Comparison of ENCODE assay signal across 26 cellular contexts in the genomic region with DNA sequence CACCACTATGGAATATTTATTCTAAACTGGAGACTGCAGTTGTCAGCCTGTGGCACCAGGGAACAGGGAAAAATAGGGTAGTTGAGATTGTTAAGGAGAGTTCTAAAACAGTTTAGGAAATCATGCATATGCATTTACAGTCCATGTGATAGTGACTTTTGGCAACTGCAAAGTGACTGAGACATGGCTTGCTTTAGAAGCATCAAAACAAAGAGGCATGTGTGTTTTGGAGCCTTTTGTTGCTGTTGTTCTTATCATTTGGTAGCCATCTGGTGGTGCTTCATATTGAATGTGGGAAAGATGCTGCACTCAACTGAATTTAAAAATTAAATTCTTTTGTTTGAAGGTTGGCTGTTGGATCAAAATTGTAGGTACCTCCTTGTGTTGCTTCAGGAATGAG.
"Had no signal": no experiment of that assay in that cellular context is flagged by ENCODE, and none has a peak within 500 bp of the region (broad histone marks: within the 10 kb centered on the region; RNA-seq: fewer than 3 reads in every experiment).

No MANE protein-coding gene starts in this region.

- H3K27ac Mint-ChIP-seq: mesothelial cell of epicardium; naive B cell; natural killer cell treated with Interleukin-12 subunit alpha and Interleukin-12 subunit beta and Interleukin-15 and Interleukin-18, amount 100 ng/mL, for 72 hours; stimulated activated memory B cell treated with anti-CD40 and anti-IgM and Interleukin-4, amounts not matched to agents 10 μg/mL and 1 μg/mL and 100 μg/mL, for 72 hours; stimulated activated naive CD8-positive, alpha-beta T cell treated with anti-CD3 and anti-CD28 coated beads, Interleukin-15, Interleukin-2, amounts not matched to agents 100 ng/mL and 50 ng/mL, for 24 hours had no signal

- H3K27me3 ChIP-seq: esophagus squamous epithelium, neutrophil, pancreas, sigmoid colon, suprapubic skin, vagina had no signal

- H3K27me3 Mint-ChIP-seq: naive B cell; natural killer cell treated with Interleukin-12 subunit alpha and Interleukin-12 subunit beta and Interleukin-15 and Interleukin-18, amount 100 ng/mL, for 72 hours; stimulated activated memory B cell treated with anti-CD40 and anti-IgM and Interleukin-4, amounts not matched to agents 10 μg/mL and 1 μg/mL and 100 μg/mL, for 72 hours; stimulated activated naive CD8-positive, alpha-beta T cell treated with anti-CD3 and anti-CD28 coated beads, Interleukin-15, Interleukin-2, amounts not matched to agents 100 ng/mL and 50 ng/mL, for 24 hours had no signal

- DNase-seq: dermis blood vessel endothelial cell; effector memory CD4-positive, alpha-beta T cell; erythroblast; esophagus squamous epithelium; foreskin melanocyte; mesenchymal stem cell; mucosa of descending colon; naive B cell; pancreas; right cardiac atrium; sigmoid colon; stimulated activated CD4-positive, alpha-beta T cell treated with anti-CD3 and anti-CD28 coated beads, Interleukin-4, amount 100 ng/mL, for 4 hours; trophoblast cell had no signal

- H3K4me1 Mint-ChIP-seq: mesothelial cell of epicardium; neural crest cell; stimulated activated memory B cell treated with anti-CD40 and anti-IgM and Interleukin-4, amounts not matched to agents 10 μg/mL and 1 μg/mL and 100 μg/mL, for 72 hours had no signal

- H3K36me3 ChIP-seq: prostate gland had no signal

- H3K27ac ChIP-seq: coronary artery, esophagus squamous epithelium, neutrophil, pancreas, prostate gland, sigmoid colon, suprapubic skin, vagina had no signal

- H3K4me3 ChIP-seq: coronary artery, esophagus squamous epithelium, lung, mucosa of descending colon, pancreas, prostate gland, sigmoid colon, suprapubic skin, vagina had no signal

- FAIRE-seq: keratinocyte had no signal

- H3K4me1 ChIP-seq: esophagus squamous epithelium, pancreas, prostate gland, sigmoid colon, suprapubic skin, vagina had no signal

- ATAC-seq: left lobe of liver; mucosa of descending colon; natural killer cell treated with Interleukin-12 subunit alpha and Interleukin-12 subunit beta and Interleukin-15 and Interleukin-18, amount 100 ng/mL, for 72 hours; pancreas; right cardiac atrium; stimulated activated memory B cell treated with anti-CD40 and anti-IgM and Interleukin-4, amounts not matched to agents 10 μg/mL and 1 μg/mL and 100 μg/mL, for 72 hours had no signal

- H3K9me3 Mint-ChIP-seq: mesothelial cell of epicardium; naive B cell; natural killer cell treated with Interleukin-12 subunit alpha and Interleukin-12 subunit beta and Interleukin-15 and Interleukin-18, amount 100 ng/mL, for 72 hours; neural crest cell; stimulated activated memory B cell treated with anti-CD40 and anti-IgM and Interleukin-4, amounts not matched to agents 10 μg/mL and 1 μg/mL and 100 μg/mL, for 72 hours; stimulated activated naive CD8-positive, alpha-beta T cell treated with anti-CD3 and anti-CD28 coated beads, Interleukin-15, Interleukin-2, amounts not matched to agents 100 ng/mL and 50 ng/mL, for 24 hours had no signal

- H3K9me3 ChIP-seq: esophagus squamous epithelium, mucosa of descending colon, neutrophil, pancreas, prostate gland, sigmoid colon, suprapubic skin, vagina had no signal

- H3K4me3 Mint-ChIP-seq: mesothelial cell of epicardium; naive B cell; natural killer cell treated with Interleukin-12 subunit alpha and Interleukin-12 subunit beta and Interleukin-15 and Interleukin-18, amount 100 ng/mL, for 72 hours; neural crest cell; stimulated activated memory B cell treated with anti-CD40 and anti-IgM and Interleukin-4, amounts not matched to agents 10 μg/mL and 1 μg/mL and 100 μg/mL, for 72 hours; stimulated activated naive CD8-positive, alpha-beta T cell treated with anti-CD3 and anti-CD28 coated beads, Interleukin-15, Interleukin-2, amounts not matched to agents 100 ng/mL and 50 ng/mL, for 24 hours had no signal
